In the genomic region with DNA sequence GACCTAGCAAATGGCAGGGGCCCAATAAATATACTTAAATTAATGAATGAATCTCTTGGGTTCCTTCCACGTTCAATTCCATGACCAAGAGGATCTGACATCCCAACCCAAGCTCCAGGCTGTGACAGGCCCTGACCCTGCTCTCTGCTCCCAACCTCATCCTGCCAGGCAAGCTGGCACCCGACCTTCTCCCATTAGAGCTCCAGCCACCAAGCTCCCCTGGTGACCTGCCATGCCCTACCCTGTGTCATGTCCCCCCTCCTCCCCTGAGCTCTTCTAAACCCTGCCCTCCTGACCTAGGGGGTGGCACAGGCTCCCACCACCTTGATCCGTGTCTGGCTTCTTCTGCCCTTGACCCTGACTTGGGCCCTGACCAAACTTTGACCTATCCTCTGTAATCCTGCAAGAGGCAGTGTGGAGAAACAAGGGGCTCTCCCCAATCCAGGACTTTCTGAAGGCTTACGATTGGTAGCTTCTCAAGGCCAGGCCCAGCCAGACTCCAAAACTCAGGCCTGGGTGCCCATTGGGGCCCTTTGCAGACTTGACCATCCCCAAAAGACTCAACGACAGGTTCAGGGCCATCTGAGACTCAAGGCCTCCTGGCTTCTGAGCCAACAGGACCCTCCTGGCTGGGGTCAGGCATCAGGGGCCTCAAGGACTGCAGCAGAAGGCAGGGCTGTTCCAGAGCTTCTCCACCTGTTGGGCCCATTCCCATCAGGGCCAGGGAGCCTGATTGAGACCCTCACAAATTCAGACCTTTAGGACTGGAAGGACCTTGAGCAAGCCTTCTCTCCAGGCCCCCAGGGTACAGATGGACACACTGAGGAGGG, we compare ENCODE assay signal across 20 cellular contexts.
DNase-seq lines count a peak whose midpoint lies in the region; ATAC-seq and TF ChIP-seq lines count a peak whose summit lies in the region.
"Had no signal": no experiment of that assay in that cellular context is flagged by ENCODE, and none has a peak within 500 bp of the region (broad histone marks: within the 10 kb centered on the region; RNA-seq: fewer than 3 reads in every experiment).

No MANE protein-coding gene starts in this region.

- no peaks in the 10 kb centered on the region for H3K4me1 Mint-ChIP-seq in stimulated activated memory B cell treated with anti-CD40 and anti-IgM and Interleukin-4, amounts not matched to agents 10 μg/mL and 1 μg/mL and 100 μg/mL, for 72 hours
- H3K4me1 Mint-ChIP-seq in activated CD4-positive, alpha-beta T cell treated with anti-CD3 and anti-CD28 coated beads for 36 hours, result no peaks in the 10 kb centered on the region
- no peaks in the 10 kb centered on the region for H3K4me1 Mint-ChIP-seq in immature natural killer cell
- H3K4me1 Mint-ChIP-seq: CD4-positive, CD25-positive, alpha-beta regulatory T cell; CD8-positive, alpha-beta memory T cell had no signal

- H3K9me3 Mint-ChIP-seq in stimulated activated memory B cell treated with anti-CD40 and anti-IgM and Interleukin-4, amounts not matched to agents 10 μg/mL and 1 μg/mL and 100 μg/mL, for 72 hours, result peaks cover 3% of the 10 kb centered on the region
- H3K9me3 Mint-ChIP-seq in activated CD4-positive, alpha-beta T cell treated with anti-CD3 and anti-CD28 coated beads for 36 hours (ENCODE audit: low read depth), result no peaks in the 10 kb centered on the region
- H3K9me3 Mint-ChIP-seq in immature natural killer cell, result no peaks in the 10 kb centered on the region

- no peak overlapping the region for H3K4me3 ChIP-seq in coronary artery
- H3K4me3 ChIP-seq: GM12878, GM23248 had no signal

- intact Hi-C loops in activated CD4-positive, alpha-beta T cell treated with anti-CD3 and anti-CD28 coated beads for 36 hours (cut with DNase I, micrococcal nuclease), result no loop called here

- POLR2A ChIA-PET in activated CD4-positive, alpha-beta T cell treated with anti-CD3 and anti-CD28 coated beads for 36 hours (lab: Charles Lee), result interaction anchor here (0.5 kb wide), 1 partner anchor 1232 kb away, joined by 4 read pairs; no protein-coding TSS in a partner anchor

- no peak for TF ChIP-seq CTCF in coronary artery (IDR thresholded peaks at IDR 0.05)

- H3K27me3 Mint-ChIP-seq in stimulated activated memory B cell treated with anti-CD40 and anti-IgM and Interleukin-4, amounts not matched to agents 10 μg/mL and 1 μg/mL and 100 μg/mL, for 72 hours, result peaks cover 9% of the 10 kb centered on the region
- peaks cover 12% of the 10 kb centered on the region for H3K27me3 Mint-ChIP-seq in activated CD4-positive, alpha-beta T cell treated with anti-CD3 and anti-CD28 coated beads for 36 hours
- H3K27me3 Mint-ChIP-seq in immature natural killer cell (ENCODE audit: low read depth in 3 of 3), result peaks cover 0 to 10% (median 0%) of the 10 kb centered on the region in 3 donors

- no peak overlapping the region for H3K4me3 Mint-ChIP-seq in stimulated activated memory B cell treated with anti-CD40 and anti-IgM and Interleukin-4, amounts not matched to agents 10 μg/mL and 1 μg/mL and 100 μg/mL, for 72 hours
- H3K4me3 Mint-ChIP-seq in activated CD4-positive, alpha-beta T cell treated with anti-CD3 and anti-CD28 coated beads for 36 hours, result no peak overlapping the region
- H3K4me3 Mint-ChIP-seq in immature natural killer cell, result no peak overlapping the region
- H3K4me3 Mint-ChIP-seq: CD4-positive, CD25-positive, alpha-beta regulatory T cell; CD8-positive, alpha-beta memory T cell had no signal

- DNase-seq in coronary artery (ENCODE audit: low spot score) (peak; percentile 59), ecto neural progenitor cell (ENCODE audit: low spot score) (peak; percentile 24), mesenteric fat pad (ENCODE audit: low spot score) (peak; percentile 82), immature natural killer cell (no peak)
- DNase-seq in activated CD4-positive, alpha-beta T cell treated with anti-CD3 and anti-CD28 coated beads for 36 hours, result no peak
- DNase-seq in activated CD4-positive, CD25-positive, alpha-beta regulatory T cell (lab: John Stamatoyannopoulos, UW), result no peak
- DNase-seq: ACHN; BE2C; C1 segment of cervical spinal cord; CD4-positive, CD25-positive, alpha-beta regulatory T cell; CD8-positive, alpha-beta memory T cell; COR-L47; DMS 273 treated with DMSO at 0.1 percent for 48 hours; DMS53; DND-41; EL; GM23248; HCEC 1CT had no signal

- no peak overlapping the region for H3K27ac Mint-ChIP-seq in stimulated activated memory B cell treated with anti-CD40 and anti-IgM and Interleukin-4, amounts not matched to agents 10 μg/mL and 1 μg/mL and 100 μg/mL, for 72 hours
- H3K27ac Mint-ChIP-seq in activated CD4-positive, alpha-beta T cell treated with anti-CD3 and anti-CD28 coated beads for 36 hours, result no peak overlapping the region
- no peak overlapping the region for H3K27ac Mint-ChIP-seq in immature natural killer cell
- H3K27ac Mint-ChIP-seq: CD4-positive, CD25-positive, alpha-beta regulatory T cell; CD8-positive, alpha-beta memory T cell had no signal

- H3K36me3 Mint-ChIP-seq in stimulated activated memory B cell treated with anti-CD40 and anti-IgM and Interleukin-4, amounts not matched to agents 10 μg/mL and 1 μg/mL and 100 μg/mL, for 72 hours, result no peaks in the 10 kb centered on the region
- no peaks in the 10 kb centered on the region for H3K36me3 Mint-ChIP-seq in activated CD4-positive, alpha-beta T cell treated with anti-CD3 and anti-CD28 coated beads for 36 hours (ENCODE audit: low read depth)
- no peaks in the 10 kb centered on the region for H3K36me3 Mint-ChIP-seq in immature natural killer cell
- H3K36me3 Mint-ChIP-seq: CD4-positive, CD25-positive, alpha-beta regulatory T cell; CD8-positive, alpha-beta memory T cell had no signal

- H3K27ac ChIP-seq in coronary artery, result no peak overlapping the region
- H3K27ac ChIP-seq: GM23248 had no signal

- peak; percentile 32 for ATAC-seq in stimulated activated memory B cell treated with anti-CD40 and anti-IgM and Interleukin-4, amounts not matched to agents 10 μg/mL and 1 μg/mL and 100 μg/mL, for 72 hours
- ATAC-seq in activated CD4-positive, alpha-beta T cell treated with anti-CD3 and anti-CD28 coated beads for 36 hours, result no peak
- ATAC-seq: GM12878 had no signal

- CTCF ChIA-PET in activated CD4-positive, alpha-beta T cell treated with anti-CD3 and anti-CD28 coated beads for 36 hours (lab: Charles Lee), result interaction anchor here (0.6 kb wide), 2 partner anchors 145 to 498 kb away, joined by 4 read pairs; no protein-coding TSS in a partner anchor

Comparison
In these comparisons a context has a peak if more than half of its experiments do, and no peak if none do; other contexts are left out.
1. DNase-seq: peak in coronary artery (single experiment), ecto neural progenitor cell (single experiment) and mesenteric fat pad (single experiment); none in activated CD4-positive, alpha-beta T cell treated with anti-CD3 and anti-CD28 coated beads for 36 hours (single experiment), immature natural killer cell (0 of 3) and activated CD4-positive, CD25-positive, alpha-beta regulatory T cell (0 of 4).